8 cellular contexts compared by ENCODE assay signal in genomic region chr10:103968441-103969391, GRCh38. TPM values are rescaled to one million over a fixed set of nuclear protein-coding genes. Genes with fewer than 3 reads are reported as not detected.
DNase-seq lines count a peak whose midpoint lies in the region; ATAC-seq and TF ChIP-seq lines count a peak whose summit lies in the region.

No MANE protein-coding gene starts in this region.

- intact Hi-C loops in adrenal gland (cut with DNase I), result loop anchor here in 1 of 2 donors (5.0 kb wide), 1 partner anchor 51 kb away; the partner anchor contains the start of gene STN1
- intact Hi-C loops in lower leg skin (cut with DNase I; ENCODE audit: low total_unique reads), result no loop called here
- intact Hi-C loops in upper lobe of right lung (cut with DNase I), result loop anchor here (10.0 kb wide), 1 partner anchor 74 kb away; no protein-coding TSS in a partner anchor

- TF ChIP-seq POLR2A in adrenal gland (IDR thresholded peaks at IDR 0.05) (no peak), lower leg skin (IDR thresholded peaks at IDR 0.05) (no peak)

- no peaks in the 10 kb centered on the region for H3K9me3 Mint-ChIP-seq in activated naive CD4-positive, alpha-beta T cell treated with anti-CD3 and anti-CD28 coated beads, Interleukin-2, amount 10 ng/mL, durations not matched to agents 7 days and 5 days

- peak overlapping the region; percentile 91 for H3K4me3 Mint-ChIP-seq in activated naive CD4-positive, alpha-beta T cell treated with anti-CD3 and anti-CD28 coated beads, Interleukin-2, amount 10 ng/mL, durations not matched to agents 7 days and 5 days

- no peak for DNase-seq in activated naive CD4-positive, alpha-beta T cell treated with anti-CD3 and anti-CD28 coated beads, Interleukin-2, amount 10 ng/mL, durations not matched to agents 7 days and 5 days
- DNase-seq in activated naive CD4-positive, alpha-beta T cell treated with Interleukin-2 at 50 U/mL for 16 hours, result no peak
- DNase-seq in adrenal gland, result no peak
- DNase-seq in lower leg skin (ENCODE audit: low spot score in 2 of 2), result no peak
- no peak for DNase-seq in upper lobe of right lung
- no peak for DNase-seq in activated effector memory CD4-positive, alpha-beta T cell treated with anti-CD3 and anti-CD28 coated beads, Interleukin-2, amount 50 U/mL, for 16 hours

- WGBS in adrenal gland, 4 donors, result 33 to 42% (median 35%) methylated on average over 22 to 23 of the region's 23 CpGs
- WGBS in lower leg skin, 2 donors, result 38 to 47% methylated on average over 23 of the region's 23 CpGs

- peak overlapping the region in 3 of 5 donors; percentile 38 to 96 (median 95) for H3K27ac ChIP-seq in adrenal gland
- H3K27ac ChIP-seq in upper lobe of right lung, result peak overlapping the region; percentile 95

- H3K4me1 ChIP-seq in adrenal gland (replicated peaks in 1 of 2), result peaks cover 23 to 47% of the 10 kb centered on the region in 2 donors
- peaks cover 33% of the 10 kb centered on the region for H3K4me1 ChIP-seq in upper lobe of right lung

- peaks cover 13% of the 10 kb centered on the region for H3K36me3 Mint-ChIP-seq in activated naive CD4-positive, alpha-beta T cell treated with anti-CD3 and anti-CD28 coated beads, Interleukin-2, amount 10 ng/mL, durations not matched to agents 7 days and 5 days

- no peak overlapping the region for H3K27ac Mint-ChIP-seq in activated naive CD4-positive, alpha-beta T cell treated with anti-CD3 and anti-CD28 coated beads, Interleukin-2, amount 10 ng/mL, durations not matched to agents 7 days and 5 days

- ATAC-seq in upper lobe of right lung (no peak), GM21723 (IDR thresholded peaks at IDR 0.05; ENCODE audit: unreplicated experiment) (no peak), HG02884 (IDR thresholded peaks at IDR 0.05; ENCODE audit: unreplicated experiment) (no peak)

- H3K36me3 ChIP-seq in adrenal gland (replicated peaks in 1 of 2) (no peaks in the 10 kb centered on the region), upper lobe of right lung (no peaks in the 10 kb centered on the region)

- CTCF ChIA-PET in activated naive CD4-positive, alpha-beta T cell treated with anti-CD3 and anti-CD28 coated beads, Interleukin-2, amount 10 ng/mL, durations not matched to agents 7 days and 5 days (lab: Charles Lee), result interaction anchor here (1.0 to 3.4 kb wide), 5 partner anchors 14 to 154 kb away, joined by 3 to 11 read pairs (median 7); partner anchors contain the start of gene SFR1

- peaks cover 44% of the 10 kb centered on the region for H3K4me1 Mint-ChIP-seq in activated naive CD4-positive, alpha-beta T cell treated with anti-CD3 and anti-CD28 coated beads, Interleukin-2, amount 10 ng/mL, durations not matched to agents 7 days and 5 days

- H3K27me3 Mint-ChIP-seq in activated naive CD4-positive, alpha-beta T cell treated with anti-CD3 and anti-CD28 coated beads, Interleukin-2, amount 10 ng/mL, durations not matched to agents 7 days and 5 days, result no peaks in the 10 kb centered on the region

- H3K4me3 ChIP-seq in adrenal gland (peak overlapping the region in 3 of 4 donors; percentile 5 to 99 (median 61)), lower leg skin (ENCODE audit: low read depth, poor library complexity, severe bottlenecking) (peak overlapping the region; percentile 84), upper lobe of right lung (peak overlapping the region; percentile 61)

- H3K9me3 ChIP-seq in adrenal gland (replicated peaks in 1 of 3), result no peaks in the 10 kb centered on the region
- H3K9me3 ChIP-seq in upper lobe of right lung, result no peaks in the 10 kb centered on the region

- TF ChIP-seq CTCF in adrenal gland (IDR thresholded peaks at IDR 0.05) (no peak), lower leg skin (IDR thresholded peaks at IDR 0.05) (no peak), upper lobe of right lung (IDR thresholded peaks at IDR 0.05) (no peak)

- H3K27me3 ChIP-seq in adrenal gland (no peaks in the 10 kb centered on the region), upper lobe of right lung (no peaks in the 10 kb centered on the region)

RNA-seq across cellular contexts. Expression of gene SLK, which starts 1.8 kb away (rescaled TPM):
- total RNA-seq in adrenal gland (10 to 100 TPM; 21.5 to 75.4 (median 31.9) TPM), lower leg skin (10 to 100 TPM; 49.2 to 68.6 (median 51.7) TPM), upper lobe of right lung (46.7 TPM)
- 10 to 100 TPM in 2 of 3 donors, 1 to 10 TPM in 1; 6.7 to 32.2 (median 10.2) TPM for polyA plus RNA-seq in adrenal gland

RNA-seq across cellular contexts. Expression of gene STN1, which starts 50.7 kb away (rescaled TPM):
- total RNA-seq in adrenal gland (10 to 100 TPM; 24.5 to 50.7 (median 36.2) TPM), lower leg skin (10 to 100 TPM; 13.0 to 33.3 (median 18.4) TPM), upper lobe of right lung (42.3 TPM)
- 10 to 100 TPM; 14.8 to 38.5 (median 18.8) TPM for polyA plus RNA-seq in adrenal gland
